19 cellular contexts compared by ENCODE assay signal in the genomic region with DNA sequence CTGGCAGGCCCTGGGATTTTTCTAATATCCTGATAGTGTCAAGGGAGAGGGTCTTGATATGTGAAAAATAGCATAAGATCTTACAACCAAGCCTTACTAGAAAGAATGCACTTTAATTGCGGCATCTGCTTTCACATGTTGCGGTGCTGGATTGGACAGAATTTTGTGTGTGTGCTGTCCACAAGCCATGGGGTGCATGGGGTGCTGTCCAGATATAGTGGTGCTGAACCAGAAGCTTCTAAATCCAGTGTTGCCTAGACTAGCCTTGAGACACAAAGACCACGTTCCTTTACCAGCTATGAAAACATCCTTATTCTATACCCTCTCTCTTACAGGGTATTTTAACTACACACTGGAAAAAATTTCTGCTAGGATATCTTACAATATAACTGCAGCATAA.
DNase-seq lines count a peak whose midpoint lies in the region; ATAC-seq lines count a peak whose summit lies in the region.
"Had no signal": no experiment of that assay in that cellular context is flagged by ENCODE, and none has a peak within 500 bp of the region (broad histone marks: within the 10 kb centered on the region; RNA-seq: fewer than 3 reads in every experiment).

No MANE protein-coding gene starts in this region.

- no peaks in the 10 kb centered on the region for H3K4me1 Mint-ChIP-seq in stimulated activated naive CD8-positive, alpha-beta T cell treated with anti-CD3 and anti-CD28 coated beads, Interleukin-15, amount 100 ng/mL, for 72 hours
- H3K4me1 Mint-ChIP-seq: activated B cell treated with CpG ODN at 0.5 μM for 24 hours, H9, T-cell had no signal

- no peaks in the 10 kb centered on the region for H3K4me1 ChIP-seq in adipocyte (ENCODE audit: control insufficient read depth, insufficient read depth, low read length)

- H3K27me3 Mint-ChIP-seq in stimulated activated naive CD8-positive, alpha-beta T cell treated with anti-CD3 and anti-CD28 coated beads, Interleukin-15, amount 100 ng/mL, for 72 hours: no peaks in the 10 kb centered on the region
- H3K27me3 Mint-ChIP-seq: activated B cell treated with CpG ODN at 0.5 μM for 24 hours; dendritic cell treated with granulocyte-macrophage colony-stimulating factor and Interleukin-4, amounts not matched to agents 40 ng/mL and 50 ng/mL, for 4 days; T-cell had no signal

- H3K27ac Mint-ChIP-seq in stimulated activated naive CD8-positive, alpha-beta T cell treated with anti-CD3 and anti-CD28 coated beads, Interleukin-15, amount 100 ng/mL, for 72 hours: no peak overlapping the region
- H3K27ac Mint-ChIP-seq: activated B cell treated with CpG ODN at 0.5 μM for 24 hours; dendritic cell treated with granulocyte-macrophage colony-stimulating factor and Interleukin-4, amounts not matched to agents 40 ng/mL and 50 ng/mL, for 4 days; H9; T-cell had no signal

- intact Hi-C loops in left ventricle myocardium superior (cut with micrococcal nuclease): no loop called here

- ATAC-seq in left ventricle myocardium superior: no peak
- ATAC-seq in stimulated activated naive CD8-positive, alpha-beta T cell treated with anti-CD3 and anti-CD28 coated beads, Interleukin-15, amount 100 ng/mL, for 72 hours: no peak
- ATAC-seq: esophagus mucosa, Panc1, right cardiac atrium, T-cell had no signal

- H3K4me3 Mint-ChIP-seq in stimulated activated naive CD8-positive, alpha-beta T cell treated with anti-CD3 and anti-CD28 coated beads, Interleukin-15, amount 100 ng/mL, for 72 hours: no peak overlapping the region
- H3K4me3 Mint-ChIP-seq: activated B cell treated with CpG ODN at 0.5 μM for 24 hours; dendritic cell treated with granulocyte-macrophage colony-stimulating factor and Interleukin-4, amounts not matched to agents 40 ng/mL and 50 ng/mL, for 4 days; H9; T-cell had no signal

- H3K4me3 ChIP-seq in adipocyte (ENCODE audit: low read length): no peak overlapping the region
- H3K4me3 ChIP-seq: MG63 had no signal

- DNase-seq in Daoy (ENCODE audit: low read depth) (peak; percentile 9), M059J (ENCODE audit: low read depth) (peak; percentile 2), adipocyte (ENCODE audit: low read depth) (peak; percentile 3), mucosa of gallbladder (ENCODE audit: low spot score) (peak; percentile 11), left ventricle myocardium superior (no peak), anterior cingulate cortex (lab: John Stamatoyannopoulos, UW) (no peak), DMS114 treated with DMSO at 0.1 percent for 48 hours (lab: John Stamatoyannopoulos, UW; ENCODE audit: unreplicated experiment) (no peak)
- no peak for DNase-seq in stimulated activated naive CD8-positive, alpha-beta T cell treated with anti-CD3 and anti-CD28 coated beads, Interleukin-15, amount 100 ng/mL, for 72 hours
- DNase-seq: activated B cell treated with CpG ODN at 0.5 μM for 24 hours, activated gamma-delta T cell treated with Interleukin-2 at 50 U/mL for 16 hours, H9, mesenchymal stem cell, MG63, right cardiac atrium, substantia nigra, T-cell had no signal

- no peaks in the 10 kb centered on the region for H3K9me3 ChIP-seq in adipocyte (ENCODE audit: control insufficient read depth, low read length)
- H3K9me3 ChIP-seq: MG63 had no signal

- H3K9me3 Mint-ChIP-seq in stimulated activated naive CD8-positive, alpha-beta T cell treated with anti-CD3 and anti-CD28 coated beads, Interleukin-15, amount 100 ng/mL, for 72 hours: peaks cover 0 to 5% of the 10 kb centered on the region in 2 donors
- H3K9me3 Mint-ChIP-seq: activated B cell treated with CpG ODN at 0.5 μM for 24 hours; dendritic cell treated with granulocyte-macrophage colony-stimulating factor and Interleukin-4, amounts not matched to agents 40 ng/mL and 50 ng/mL, for 4 days; H9 had no signal

- H3K9ac ChIP-seq in adipocyte (ENCODE audit: low read length): no peak overlapping the region

- no peaks in the 10 kb centered on the region for H3K36me3 ChIP-seq in adipocyte (ENCODE audit: control insufficient read depth, insufficient read depth, low read length, severe bottlenecking)
- H3K36me3 ChIP-seq: MG63 had no signal

- H3K27me3 ChIP-seq in adipocyte (replicated peaks; ENCODE audit: control insufficient read depth, insufficient read depth, low read length): no peaks in the 10 kb centered on the region

Comparison
In these comparisons a context has a peak if more than half of its experiments do, and no peak if none do; other contexts are left out.
1. DNase-seq: peak in Daoy (single experiment), M059J (single experiment), adipocyte (single experiment) and mucosa of gallbladder (single experiment); none in left ventricle myocardium superior (single experiment), anterior cingulate cortex (0 of 58), stimulated activated naive CD8-positive, alpha-beta T cell treated with anti-CD3 and anti-CD28 coated beads, Interleukin-15, amount 100 ng/mL, for 72 hours (0 of 2) and DMS114 treated with DMSO at 0.1 percent for 48 hours (single experiment).